In genomic region chr2:163682695-163683094, GRCh38 we compare ENCODE assay signal across 1 cellular context.
TF ChIP-seq lines count a peak whose summit lies in the region.

No MANE protein-coding gene starts in this region.

TF ChIP-seq in H1, 55 proteins besides CTCF, POLR2A, EP300 and RAD21:
- TF ChIP-seq ATF2 (IDR thresholded peaks at IDR 0.05; ENCODE audit: low read length) (no peak), CREB1 (IDR thresholded peaks at IDR 0.05) (no peak), SAP30 (IDR thresholded peaks at IDR 0.05; ENCODE audit: insufficient read depth, insufficient replicate concordance, low read length) (no peak), JUND (IDR thresholded peaks at IDR 0.05; ENCODE audit: low read length) (no peak), SUZ12 (IDR thresholded peaks at IDR 0.05; ENCODE audit: low read length) (no peak), CHD7 (IDR thresholded peaks at IDR 0.05; ENCODE audit: insufficient replicate concordance, low read length) (no peak), ZNF274 (IDR thresholded peaks at IDR 0.05; ENCODE audit: borderline replicate concordance, extremely low read depth, low read length) (no peak), SP1 (IDR thresholded peaks at IDR 0.05; ENCODE audit: low read depth, low read length) (no peak), KDM1A (IDR thresholded peaks at IDR 0.05; ENCODE audit: borderline replicate concordance, low read length) (no peak)
